Comparison of ENCODE assay signal across 3 cellular contexts in genomic region chr17:54902017-54902416, GRCh38.
TF ChIP-seq lines count a peak whose summit lies in the region.

No MANE protein-coding gene starts in this region.

TF ChIP-seq in HEK293, 187 proteins besides CTCF, POLR2A, EP300 and RAD21:
- TF ChIP-seq TSHZ1 (tag by site-specific recombination; IDR thresholded peaks at IDR 0.05; ENCODE audit: borderline replicate concordance), result no peak
- TF ChIP-seq ZNF266 (tag by site-specific recombination; IDR thresholded peaks at IDR 0.05; ENCODE audit: low read depth), result no peak
- TF ChIP-seq ZNF747 (tag by site-specific recombination; IDR thresholded peaks at IDR 0.05), result no peak
- TF ChIP-seq ZFP3 (tag by site-specific recombination; IDR thresholded peaks at IDR 0.05; ENCODE audit: low read depth), result peak; percentile 88
- no peak for TF ChIP-seq FEZF1 (tag by site-specific recombination; IDR thresholded peaks at IDR 0.05)

TF ChIP-seq in K562, 482 proteins besides CTCF, POLR2A, EP300 and RAD21 (continues in another document):
- no peak for TF ChIP-seq ZNF407 (IDR thresholded peaks at IDR 0.05; ENCODE audit: low read depth)
- TF ChIP-seq EGR1 (conservative IDR thresholded peaks at IDR 0.05), result no peak
- no peak for TF ChIP-seq CBX3 (IDR thresholded peaks at IDR 0.05; ENCODE audit: borderline replicate concordance in 1 of 2, low read length in 2 of 2)
- no peak for TF ChIP-seq FOSL1 (tag; conservative IDR thresholded peaks at IDR 0.05)
- no peak for TF ChIP-seq ZFP91 (CRISPR knock-in tag; IDR thresholded peaks at IDR 0.05)
- TF ChIP-seq SRSF9 (IDR thresholded peaks at IDR 0.05; ENCODE audit: borderline replicate concordance, low read depth, low read length), result no peak
- TF ChIP-seq ZNF830 (CRISPR knock-in tag; IDR thresholded peaks at IDR 0.05), result no peak

TF ChIP-seq in liver, 16 proteins besides CTCF, POLR2A, EP300 and RAD21 (continued from another document):
- no peak for TF ChIP-seq ATF3 (IDR thresholded peaks at IDR 0.05)
- no peak for TF ChIP-seq ZBTB33 (IDR thresholded peaks at IDR 0.05)
- no peak for TF ChIP-seq HNF4G (IDR thresholded peaks at IDR 0.05)
- TF ChIP-seq YY1 (IDR thresholded peaks at IDR 0.05), result no peak
- TF ChIP-seq REST (IDR thresholded peaks at IDR 0.05), result no peak
